Comparison of ENCODE assay signal across 15 cellular contexts in genomic region chr12:13175499-13175898, GRCh38. TPM values are rescaled to one million over a fixed set of nuclear protein-coding genes. Genes with fewer than 3 reads are reported as not detected.
DNase-seq lines count a peak whose midpoint lies in the region; ATAC-seq, FAIRE-seq and TF ChIP-seq lines count a peak whose summit lies in the region.
"Had no signal": no experiment of that assay in that cellular context is flagged by ENCODE, and none has a peak within 500 bp of the region (broad histone marks: within the 10 kb centered on the region; RNA-seq: fewer than 3 reads in every experiment).

No MANE protein-coding gene starts in this region.

- H3K27me3 ChIP-seq in PC-9 (ENCODE audit: insufficient read depth, low read depth) (no peaks in the 10 kb centered on the region), psoas muscle (ENCODE audit: insufficient read depth in 3 of 3, low read length in 2 of 3) (peaks cover 0 to 24% (median 0%) of the 10 kb centered on the region in 3 donors)

- 51 to 63% (median 55%) methylated on average over 4 of the region's 4 CpGs for WGBS in psoas muscle, 3 donors

- peak overlapping the region; percentile 61 for H3K4me2 ChIP-seq in PC-9

- peak; percentile 72 to 96 for DNase-seq in PC-9
- peak; percentile 81 for DNase-seq in fibroblast of mammary gland (ENCODE audit: low read depth)
- peak; percentile 99 for DNase-seq in retinal pigment epithelial cell (ENCODE audit: low read depth)
- DNase-seq in stimulated activated CD4-positive, alpha-beta T cell treated with anti-CD3 and anti-CD28 coated beads, Interleukin-4, amount 100 ng/mL, for 4 hours: no peak
- no peak for DNase-seq in stimulated activated CD8-positive, alpha-beta memory T cell treated with anti-CD3 and anti-CD28 coated beads, Interleukin-4, amount 100 ng/mL, for 48 hours
- DNase-seq in ureter (ENCODE audit: low spot score): no peak
- DNase-seq in psoas muscle: no peak
- DNase-seq: activated naive CD8-positive, alpha-beta T cell treated with anti-CD3 and anti-CD28 coated beads, Interleukin-2, amount 10 ng/mL, durations not matched to agents 7 days and 5 days; CD4-positive, alpha-beta T cell; lower lobe of right lung; NCI-H1092; RPMI8226; stimulated activated CD4-positive, alpha-beta T cell treated with anti-CD3 and anti-CD28 coated beads, Interleukin-4, amount 100 ng/mL, for 1 hour had no signal

- peak overlapping the region; percentile 99 for H3K27ac ChIP-seq in PC-9
- no peak overlapping the region for H3K27ac ChIP-seq in psoas muscle
- H3K27ac ChIP-seq: lower lobe of right lung had no signal

- H4K20me1 ChIP-seq in PC-9 (ENCODE audit: insufficient read depth): no peaks in the 10 kb centered on the region

- no peak for TF ChIP-seq CTCF in PC-9 (conservative IDR thresholded peaks at IDR 0.05)
- TF ChIP-seq CTCF in fibroblast of mammary gland (conservative IDR thresholded peaks at IDR 0.05; ENCODE audit: control insufficient read depth, insufficient read depth, low read depth, low read length): no peak
- no peak for TF ChIP-seq CTCF in retinal pigment epithelial cell (conservative IDR thresholded peaks at IDR 0.05; ENCODE audit: low read depth, low read length)
- TF ChIP-seq CTCF in psoas muscle (IDR thresholded peaks at IDR 0.05): no peak

- no peaks in the 10 kb centered on the region for H3K36me3 ChIP-seq in PC-9 (ENCODE audit: low read depth)
- no peaks in the 10 kb centered on the region for H3K36me3 ChIP-seq in psoas muscle (ENCODE audit: insufficient read depth in 1 of 2, low read depth in 1 of 2)
- H3K36me3 ChIP-seq: lower lobe of right lung had no signal

- H3K4me3 ChIP-seq in PC-9 (no peak overlapping the region), fibroblast of mammary gland (ENCODE audit: control insufficient read depth, low read depth, low read length) (no peak overlapping the region), retinal pigment epithelial cell (ENCODE audit: low read length) (no peak overlapping the region), psoas muscle (no peak overlapping the region)
- H3K4me3 ChIP-seq: lower lobe of right lung had no signal

- peaks cover 77% of the 10 kb centered on the region for H3F3A ChIP-seq in PC-9 (ENCODE audit: insufficient read depth, low read depth)

- POLR2A ChIA-PET in PC-9 (lab: Charles Lee; ENCODE audit: unreplicated experiment): interaction anchor here (0.5 to 1.2 kb wide), 13 partner anchors 20 to 372 kb away, joined by 3 to 19 read pairs (median 5); partner anchors contain the start of gene EMP1

- no peak overlapping the region for H2AFZ ChIP-seq in PC-9

- no peaks in the 10 kb centered on the region for H3K9me2 ChIP-seq in PC-9 (ENCODE audit: insufficient read depth)

- intact Hi-C loops in PC-9 (cut with micrococcal nuclease; ENCODE audit: unreplicated experiment): loop anchor here (10.0 kb wide), 1 partner anchor 451 kb away; no protein-coding TSS in a partner anchor
- intact Hi-C loops in psoas muscle (cut with DNase I): no loop called here

- no peaks in the 10 kb centered on the region for H3K9me3 ChIP-seq in PC-9 (ENCODE audit: insufficient read depth, low read depth)
- no peaks in the 10 kb centered on the region for H3K9me3 ChIP-seq in psoas muscle
- H3K9me3 ChIP-seq: lower lobe of right lung had no signal

- FAIRE-seq in G401.6 (lab: Jason Lieb, UNC): peak; percentile 100
- FAIRE-seq: TTC549 had no signal

- CTCF ChIA-PET in PC-9 (lab: Charles Lee): interaction anchor here (0.8 to 1.4 kb wide), 2 partner anchors 27 to 77 kb away, joined by 4 to 7 read pairs; no protein-coding TSS in a partner anchor

- BruUV-seq in PC-9 (replicated peaks; lab: Mats Ljungman, UMichigan): no TSS peak

- ATAC-seq in psoas muscle: no peak
- ATAC-seq: lower lobe of right lung had no signal

- no peaks in the 10 kb centered on the region for H3K79me2 ChIP-seq in PC-9 (ENCODE audit: low read depth)

- H3K4me1 ChIP-seq in PC-9 (replicated peaks; ENCODE audit: insufficient read depth): peaks cover 96% of the 10 kb centered on the region
- H3K4me1 ChIP-seq in psoas muscle: peaks cover 4% of the 10 kb centered on the region

RNA-seq across cellular contexts. Expression of gene EMP1, which starts 21.0 kb away (rescaled TPM):
- total RNA-seq in PC-9 (2021) (542 and 909 TPM in 2 replicates), ureter (193 TPM), psoas muscle (100 to 1,000 TPM in 1 of 4 donors, 10 to 100 TPM in 3; 49.8 to 123 (median 74.1) TPM)
- 10 to 100 TPM; 11.0 to 28.3 (median 14.4) TPM for polyA plus RNA-seq in psoas muscle

Comparison
In these comparisons a context has a peak if more than half of its experiments do, and no peak if none do; other contexts are left out.
1. DNase-seq: peak in PC-9 (2 of 2), fibroblast of mammary gland (single experiment) and retinal pigment epithelial cell (single experiment); none in stimulated activated CD4-positive, alpha-beta T cell treated with anti-CD3 and anti-CD28 coated beads, Interleukin-4, amount 100 ng/mL, for 4 hours (0 of 2), stimulated activated CD8-positive, alpha-beta memory T cell treated with anti-CD3 and anti-CD28 coated beads, Interleukin-4, amount 100 ng/mL, for 48 hours (single experiment), ureter (single experiment) and psoas muscle (0 of 2).